30 cellular contexts compared by ENCODE assay signal in genomic region chr20:10020937-10021336, GRCh38.
"Had no signal": no experiment of that assay in that cellular context is flagged by ENCODE, and none has a peak within 500 bp of the region (broad histone marks: within the 10 kb centered on the region; RNA-seq: fewer than 3 reads in every experiment).

No MANE protein-coding gene starts in this region.

- H3K79me2 ChIP-seq: parathyroid adenoma had no signal

- H3K9ac ChIP-seq: parathyroid adenoma had no signal

- DNase-seq: naive B cell; naive thymus-derived CD8-positive, alpha-beta T cell; nephron progenitor cell; occipital lobe; ovary; posterior cingulate gyrus; psoas muscle; right cardiac atrium; right lobe of liver; sigmoid colon; small intestine; stimulated activated CD4-positive, alpha-beta T cell treated with anti-CD3 and anti-CD28 coated beads, Interleukin-15, amount 100 ng/mL, for 24 hours; stimulated activated CD4-positive, alpha-beta T cell treated with anti-CD3 and anti-CD28 coated beads, Interleukin-4, amount 100 ng/mL, for 1 hour; stimulated activated CD4-positive, alpha-beta T cell treated with anti-CD3 and anti-CD28 coated beads, Interleukin-4, amount 100 ng/mL, for 4 hours; stimulated activated CD8-positive, alpha-beta memory T cell treated with anti-CD3 and anti-CD28 coated beads, Interleukin-4, amount 100 ng/mL, for 48 hours; stimulated activated naive CD4-positive, alpha-beta T cell; stimulated activated naive CD8-positive, alpha-beta T cell treated with anti-CD3 and anti-CD28 coated beads, Interleukin-15, amount 100 ng/mL, for 72 hours; stimulated activated naive CD8-positive, alpha-beta T cell treated with anti-CD3 and anti-CD28 coated beads, Interleukin-15, Interleukin-2, amounts not matched to agents 100 U/mL and 50 U/mL, for 24 hours; substantia nigra; trophoblast cell; uterus had no signal

- H3K27ac Mint-ChIP-seq: naive B cell; naive thymus-derived CD8-positive, alpha-beta T cell; natural killer cell treated with Interleukin-12 subunit alpha and Interleukin-12 subunit beta and Interleukin-15 and Interleukin-18, amount 100 ng/mL, for 72 hours; nephron progenitor cell; progenitor cell of endocrine pancreas; stimulated activated memory B cell treated with anti-CD40 and anti-IgM and Interleukin-4, amounts not matched to agents 10 μg/mL and 1 μg/mL and 100 μg/mL, for 72 hours; stimulated activated naive CD8-positive, alpha-beta T cell treated with anti-CD3 and anti-CD28 coated beads, Interleukin-15, amount 100 ng/mL, for 72 hours had no signal

- H2AFZ ChIP-seq: parathyroid adenoma had no signal

- H3K9me3 Mint-ChIP-seq: naive B cell; naive thymus-derived CD8-positive, alpha-beta T cell; natural killer cell treated with Interleukin-12 subunit alpha and Interleukin-12 subunit beta and Interleukin-15 and Interleukin-18, amount 100 ng/mL, for 72 hours; nephron progenitor cell; neural crest cell; stimulated activated memory B cell treated with anti-CD40 and anti-IgM and Interleukin-4, amounts not matched to agents 10 μg/mL and 1 μg/mL and 100 μg/mL, for 72 hours; stimulated activated naive CD8-positive, alpha-beta T cell treated with anti-CD3 and anti-CD28 coated beads, Interleukin-15, amount 100 ng/mL, for 72 hours had no signal

- H3K4me1 ChIP-seq: parathyroid adenoma, psoas muscle, right lobe of liver, sigmoid colon, tibial nerve, uterus had no signal

- H3K4me3 Mint-ChIP-seq: naive B cell; naive thymus-derived CD8-positive, alpha-beta T cell; natural killer cell treated with Interleukin-12 subunit alpha and Interleukin-12 subunit beta and Interleukin-15 and Interleukin-18, amount 100 ng/mL, for 72 hours; nephron progenitor cell; neural crest cell; stimulated activated memory B cell treated with anti-CD40 and anti-IgM and Interleukin-4, amounts not matched to agents 10 μg/mL and 1 μg/mL and 100 μg/mL, for 72 hours; stimulated activated naive CD8-positive, alpha-beta T cell treated with anti-CD3 and anti-CD28 coated beads, Interleukin-15, amount 100 ng/mL, for 72 hours had no signal

- H3K4me1 Mint-ChIP-seq: naive B cell; naive thymus-derived CD8-positive, alpha-beta T cell; nephron progenitor cell; neural crest cell; stimulated activated memory B cell treated with anti-CD40 and anti-IgM and Interleukin-4, amounts not matched to agents 10 μg/mL and 1 μg/mL and 100 μg/mL, for 72 hours; stimulated activated naive CD8-positive, alpha-beta T cell treated with anti-CD3 and anti-CD28 coated beads, Interleukin-15, amount 100 ng/mL, for 72 hours had no signal

- H3K4me3 ChIP-seq: ovary, psoas muscle, right lobe of liver, sigmoid colon, thoracic aorta, thyroid gland, tibial nerve, upper lobe of left lung, uterus had no signal

- H3K27ac ChIP-seq: ovary, parathyroid adenoma, psoas muscle, right lobe of liver, sigmoid colon, thoracic aorta, thyroid gland, tibial nerve, upper lobe of left lung, uterus had no signal

- H3K36me3 Mint-ChIP-seq: naive B cell; naive thymus-derived CD8-positive, alpha-beta T cell; natural killer cell treated with Interleukin-12 subunit alpha and Interleukin-12 subunit beta and Interleukin-15 and Interleukin-18, amount 100 ng/mL, for 72 hours; stimulated activated memory B cell treated with anti-CD40 and anti-IgM and Interleukin-4, amounts not matched to agents 10 μg/mL and 1 μg/mL and 100 μg/mL, for 72 hours had no signal

- H3K36me3 ChIP-seq: ovary, right lobe of liver, sigmoid colon, thoracic aorta, thyroid gland, tibial nerve, upper lobe of left lung, uterus had no signal

- H3K27me3 ChIP-seq: ovary, right lobe of liver, sigmoid colon, thyroid gland, tibial nerve, upper lobe of left lung, uterus had no signal

- H3K27me3 Mint-ChIP-seq: progenitor cell of endocrine pancreas had no signal

- H3K9me3 ChIP-seq: ovary, psoas muscle, right lobe of liver, sigmoid colon, thoracic aorta, thyroid gland, tibial nerve, upper lobe of left lung, uterus had no signal

- ATAC-seq: naive thymus-derived CD8-positive, alpha-beta T cell; natural killer cell treated with Interleukin-12 subunit alpha and Interleukin-12 subunit beta and Interleukin-15 and Interleukin-18, amount 100 ng/mL, for 72 hours; psoas muscle; right cardiac atrium; right lobe of liver; stimulated activated memory B cell treated with anti-CD40 and anti-IgM and Interleukin-4, amounts not matched to agents 10 μg/mL and 1 μg/mL and 100 μg/mL, for 72 hours; stimulated activated naive CD8-positive, alpha-beta T cell treated with anti-CD3 and anti-CD28 coated beads, Interleukin-15, amount 100 ng/mL, for 72 hours; stimulated activated naive CD8-positive, alpha-beta T cell treated with anti-CD3 and anti-CD28 coated beads, Interleukin-15, Interleukin-2, amounts not matched to agents 100 U/mL and 50 U/mL, for 24 hours had no signal
